Comparison of ENCODE assay signal across 13 cellular contexts in the genomic region with DNA sequence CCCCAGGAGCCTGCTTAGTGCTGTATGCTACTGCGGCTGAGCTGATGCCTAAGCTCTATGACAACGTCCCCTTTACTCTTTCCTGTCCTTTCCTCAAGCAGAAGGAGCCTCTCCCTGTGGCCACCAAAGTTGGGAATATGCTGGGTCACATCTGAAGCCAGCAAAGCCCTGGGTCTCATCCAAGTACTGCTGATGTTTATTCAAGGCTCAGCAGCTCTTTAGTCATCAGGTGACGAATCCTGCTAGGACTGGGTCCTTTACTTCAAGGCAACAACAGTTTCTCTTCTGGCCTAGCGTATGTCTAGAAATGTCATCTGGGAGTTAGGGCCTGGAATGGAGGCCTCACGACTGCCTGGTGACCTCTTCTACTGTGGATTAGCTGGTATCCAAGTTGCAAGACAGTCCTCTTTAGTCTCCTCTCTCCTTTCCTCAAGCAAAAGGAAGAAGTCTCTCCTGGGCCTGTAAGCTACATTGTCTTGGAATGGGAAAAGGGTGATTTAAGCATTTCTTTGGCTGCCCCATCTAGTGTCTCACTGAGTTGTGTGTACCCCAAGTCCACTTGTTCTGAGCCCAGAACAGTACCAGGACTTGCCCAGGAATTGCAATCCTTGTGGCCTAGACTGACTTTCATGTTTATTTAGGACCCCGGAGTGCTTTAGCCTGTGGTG.
DNase-seq lines count a peak whose midpoint lies in the region; ATAC-seq and TF ChIP-seq lines count a peak whose summit lies in the region.
"Had no signal": no experiment of that assay in that cellular context is flagged by ENCODE, and none has a peak within 500 bp of the region (broad histone marks: within the 10 kb centered on the region; RNA-seq: fewer than 3 reads in every experiment).

No MANE protein-coding gene starts in this region.

- H3K4me3 ChIP-seq in mucosa of descending colon: no peak overlapping the region
- H3K4me3 ChIP-seq: BLaER1 treated with 17β-estradiol and CSF1 and Interleukin-3, amounts not matched to agents 10 nM and 100 nM had no signal

- DNase-seq in AG08395 (ENCODE audit: low spot score) (peak; percentile 62), M059J (ENCODE audit: low read depth) (peak; percentile 95), dedifferentiated amniotic fluid mesenchymal stem cell (ENCODE audit: extremely low spot score) (peak; percentile 58), mucosa of descending colon (peak in 1 of 3 donors; percentile 34), Kasumi-1 (lab: John Stamatoyannopoulos, UW) (no peak), amygdala (lab: John Stamatoyannopoulos, UW) (no peak)
- no peak for DNase-seq in stimulated activated naive CD4-positive, alpha-beta T cell treated with Interleukin-2 at 50 U/mL for 16 hours (lab: John Stamatoyannopoulos, UW)
- DNase-seq: activated CD4-positive, alpha-beta T cell treated with anti-CD3 and anti-CD28 coated beads for 1 hour; effector memory CD4-positive, alpha-beta T cell; SIG-M5; stimulated activated CD4-positive, alpha-beta T cell treated with anti-CD3 and anti-CD28 coated beads, Interleukin-4, amount 100 ng/mL, for 1 hour had no signal

- intact Hi-C loops in mucosa of descending colon (cut with DNase I, micrococcal nuclease): no loop called here

- TF ChIP-seq CTCF in mucosa of descending colon (IDR thresholded peaks at IDR 0.05): no peak

- H3K4me1 ChIP-seq in mucosa of descending colon (ENCODE audit: low read depth): no peaks in the 10 kb centered on the region
- H3K4me1 ChIP-seq: BLaER1 treated with 17β-estradiol and CSF1 and Interleukin-3, amounts not matched to agents 10 nM and 100 nM had no signal

- no peaks in the 10 kb centered on the region for H3K9me3 ChIP-seq in mucosa of descending colon

- peak; percentile 60 for ATAC-seq in mucosa of descending colon
- no peak for ATAC-seq in HG03565 (IDR thresholded peaks at IDR 0.05; ENCODE audit: unreplicated experiment)

- no peaks in the 10 kb centered on the region for H3K36me3 ChIP-seq in mucosa of descending colon (ENCODE audit: low read depth)
- H3K36me3 ChIP-seq: BLaER1 treated with 17β-estradiol and CSF1 and Interleukin-3, amounts not matched to agents 10 nM and 100 nM had no signal

Comparison
In these comparisons a context has a peak if more than half of its experiments do, and no peak if none do; other contexts are left out.
1. DNase-seq: peak in AG08395 (single experiment), M059J (single experiment) and dedifferentiated amniotic fluid mesenchymal stem cell (single experiment); none in stimulated activated naive CD4-positive, alpha-beta T cell treated with Interleukin-2 at 50 U/mL for 16 hours (single experiment), Kasumi-1 (0 of 2) and amygdala (0 of 56).